ENCODE assay signal across 28 cellular contexts in genomic region chr13:99759163-99759552, GRCh38.
"Had no signal": no experiment of that assay in that cellular context is flagged by ENCODE, and none has a peak within 500 bp of the region (broad histone marks: within the 10 kb centered on the region; RNA-seq: fewer than 3 reads in every experiment).

No MANE protein-coding gene starts in this region.

- H3K27ac Mint-ChIP-seq: stimulated activated effector memory CD8-positive, alpha-beta T cell treated with anti-CD3 and anti-CD28 coated beads, Interleukin-12 subunit alpha, Interleukin-12 subunit beta, amount 100 ng/mL, for 72 hours; stimulated activated memory B cell treated with anti-CD40 and anti-IgM and Interleukin-4, amounts not matched to agents 10 μg/mL and 1 μg/mL and 100 μg/mL, for 72 hours; stimulated activated naive B cell treated with anti-CD40 and anti-IgM and Interleukin-4, amounts not matched to agents 10 μg/mL and 1 μg/mL and 100 μg/mL, for 72 hours; stimulated activated naive CD8-positive, alpha-beta T cell treated with anti-CD3 and anti-CD28 coated beads, Interleukin-15, amount 100 ng/mL, for 72 hours; stimulated activated naive CD8-positive, alpha-beta T cell treated with anti-CD3 and anti-CD28 coated beads, Interleukin-15, Interleukin-2, amounts not matched to agents 100 ng/mL and 50 ng/mL, for 24 hours; type B pancreatic cell had no signal

- ATAC-seq: stimulated activated effector memory CD8-positive, alpha-beta T cell treated with anti-CD3 and anti-CD28 coated beads, Interleukin-12 subunit alpha, Interleukin-12 subunit beta, amount 100 ng/mL, for 72 hours; stimulated activated naive B cell treated with anti-CD40 and anti-IgM and Interleukin-4, amounts not matched to agents 10 μg/mL and 1 μg/mL and 100 μg/mL, for 72 hours; stimulated activated naive CD8-positive, alpha-beta T cell treated with anti-CD3 and anti-CD28 coated beads, Interleukin-15, amount 100 ng/mL, for 72 hours; stimulated activated naive CD8-positive, alpha-beta T cell treated with anti-CD3 and anti-CD28 coated beads, Interleukin-15, Interleukin-2, amounts not matched to agents 100 U/mL and 50 U/mL, for 24 hours had no signal

- FAIRE-seq: urothelium cell line had no signal

- H3K27me3 ChIP-seq: stomach, suprapubic skin, testis, thyroid gland, tibial artery, tibial nerve, transverse colon, upper lobe of left lung, upper lobe of right lung, uterus, vagina had no signal

- H3K4me3 Mint-ChIP-seq: stimulated activated effector memory CD8-positive, alpha-beta T cell treated with anti-CD3 and anti-CD28 coated beads, Interleukin-12 subunit alpha, Interleukin-12 subunit beta, amount 100 ng/mL, for 72 hours; stimulated activated memory B cell treated with anti-CD40 and anti-IgM and Interleukin-4, amounts not matched to agents 10 μg/mL and 1 μg/mL and 100 μg/mL, for 72 hours; stimulated activated naive B cell treated with anti-CD40 and anti-IgM and Interleukin-4, amounts not matched to agents 10 μg/mL and 1 μg/mL and 100 μg/mL, for 72 hours; stimulated activated naive CD8-positive, alpha-beta T cell treated with anti-CD3 and anti-CD28 coated beads, Interleukin-15, amount 100 ng/mL, for 72 hours; stimulated activated naive CD8-positive, alpha-beta T cell treated with anti-CD3 and anti-CD28 coated beads, Interleukin-15, Interleukin-2, amounts not matched to agents 100 ng/mL and 50 ng/mL, for 24 hours; type B pancreatic cell had no signal

- H3K9me3 ChIP-seq: testis, thyroid gland had no signal

- H3K4me1 ChIP-seq: stomach, suprapubic skin, testis, thyroid gland, tibial artery, tibial nerve, transverse colon, upper lobe of left lung, upper lobe of right lung, uterus, vagina had no signal

- H3K36me3 ChIP-seq: stomach, suprapubic skin, thoracic aorta, thyroid gland, tibial artery, tibial nerve, transverse colon, upper lobe of left lung, upper lobe of right lung, uterus, vagina had no signal

- H3K27me3 Mint-ChIP-seq: stimulated activated memory B cell treated with anti-CD40 and anti-IgM and Interleukin-4, amounts not matched to agents 10 μg/mL and 1 μg/mL and 100 μg/mL, for 72 hours; stimulated activated naive B cell treated with anti-CD40 and anti-IgM and Interleukin-4, amounts not matched to agents 10 μg/mL and 1 μg/mL and 100 μg/mL, for 72 hours; stimulated activated naive CD8-positive, alpha-beta T cell treated with anti-CD3 and anti-CD28 coated beads, Interleukin-15, amount 100 ng/mL, for 72 hours; stimulated activated naive CD8-positive, alpha-beta T cell treated with anti-CD3 and anti-CD28 coated beads, Interleukin-15, Interleukin-2, amounts not matched to agents 100 ng/mL and 50 ng/mL, for 24 hours; type B pancreatic cell had no signal

- H3K4me3 ChIP-seq: stomach, suprapubic skin, testis, thoracic aorta, thyroid gland, tibial artery, tibial nerve, transverse colon, upper lobe of left lung, upper lobe of right lung, uterus, vagina had no signal

- H3K27ac ChIP-seq: stomach, suprapubic skin, testis, thoracic aorta, thyroid gland, tibial artery, tibial nerve, transverse colon, upper lobe of left lung, upper lobe of right lung, uterus, vagina had no signal

- H3K36me3 Mint-ChIP-seq: stimulated activated effector memory CD8-positive, alpha-beta T cell treated with anti-CD3 and anti-CD28 coated beads, Interleukin-12 subunit alpha, Interleukin-12 subunit beta, amount 100 ng/mL, for 72 hours had no signal

- DNase-seq: stimulated activated CD4-positive, alpha-beta T cell treated with anti-CD3 and anti-CD28 coated beads, Interleukin-2, amount 100 ng/mL, for 48 hours; stimulated activated CD4-positive, alpha-beta T cell treated with anti-CD3 and anti-CD28 coated beads, Interleukin-4, amount 100 ng/mL, for 1 hour; stimulated activated CD4-positive, alpha-beta T cell treated with anti-CD3 and anti-CD28 coated beads, Interleukin-4, amount 100 ng/mL, for 24 hours; stimulated activated CD4-positive, alpha-beta T cell treated with anti-CD3 and anti-CD28 coated beads, Interleukin-4, amount 100 ng/mL, for 4 hours; stimulated activated CD8-positive, alpha-beta memory T cell treated with anti-CD3 and anti-CD28 coated beads, Interleukin-4, amount 100 ng/mL, for 48 hours; stimulated activated naive B cell treated with anti-CD40 and anti-IgM and Interleukin-4, amounts not matched to agents 10 μg/mL and 1 μg/mL and 100 μg/mL, for 72 hours; stimulated activated naive CD4-positive, alpha-beta T cell; stimulated activated naive CD4-positive, alpha-beta T cell treated with Interleukin-2 at 50 U/mL for 16 hours; stimulated activated naive CD8-positive, alpha-beta T cell treated with anti-CD3 and anti-CD28 coated beads, Interleukin-15, amount 100 ng/mL, for 72 hours; stimulated activated naive CD8-positive, alpha-beta T cell treated with anti-CD3 and anti-CD28 coated beads, Interleukin-15, Interleukin-2, amounts not matched to agents 100 U/mL and 50 U/mL, for 24 hours; stomach; testis; thyroid gland; tibial artery; transverse colon; trophoblast cell; upper lobe of left lung; upper lobe of right lung; uterus had no signal
